Comparison of ENCODE assay signal across 1 cellular context in genomic region chr18:23495723-23496440, GRCh38.
TF ChIP-seq lines count a peak whose summit lies in the region.

No MANE protein-coding gene starts in this region.

TF ChIP-seq in IMR-90, 13 proteins besides CTCF, POLR2A, EP300 and RAD21:
- TF ChIP-seq FOS (IDR thresholded peaks at IDR 0.05; ENCODE audit: low read depth, low read length), result no peak
- TF ChIP-seq MAZ (IDR thresholded peaks at IDR 0.05; ENCODE audit: borderline replicate concordance, low read depth, low read length), result no peak
